In the genomic region with DNA sequence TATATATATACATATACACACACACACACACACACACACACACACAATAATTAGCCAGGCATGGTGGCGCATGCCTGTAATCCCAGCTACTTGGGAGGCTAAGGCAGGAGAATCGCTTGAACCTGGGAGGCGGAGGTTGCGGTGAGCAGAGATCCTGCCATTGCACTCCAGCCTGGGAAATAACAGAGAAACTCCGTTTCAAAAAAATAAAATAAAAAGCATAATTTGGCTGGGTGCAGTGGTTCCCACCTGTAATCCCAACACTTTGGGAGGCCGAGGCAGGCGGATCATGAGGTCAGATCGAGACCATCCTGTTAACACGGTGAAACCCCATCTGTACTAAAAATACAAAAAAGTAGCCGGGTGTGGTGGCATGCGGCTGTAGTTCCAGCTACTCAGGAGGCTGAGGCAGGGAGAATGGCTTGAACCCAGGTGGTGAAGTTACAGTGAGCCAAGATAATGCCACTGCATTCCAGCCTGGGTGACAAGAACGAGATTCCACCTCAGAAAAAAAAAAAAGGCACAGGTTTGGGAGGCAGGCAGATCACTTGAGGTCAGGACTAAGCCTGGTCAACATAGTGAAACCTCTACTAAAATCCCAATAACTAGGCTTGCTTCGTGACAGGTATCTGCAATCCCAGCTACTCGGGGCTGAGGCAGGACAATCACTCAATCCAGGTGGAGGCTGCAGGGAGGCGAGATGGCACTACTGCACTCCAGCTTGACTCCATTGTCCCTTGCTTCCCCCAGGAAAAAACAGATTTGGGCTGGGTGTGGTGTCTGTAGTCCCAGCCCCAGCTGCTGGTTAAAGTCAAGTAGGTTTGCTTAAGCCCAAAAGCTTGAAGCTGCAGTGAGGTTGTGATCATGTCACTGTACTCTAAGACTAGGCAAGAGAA, we compare ENCODE assay signal across 1 cellular context.
TF ChIP-seq lines count a peak whose summit lies in the region.

No MANE protein-coding gene starts in this region.

TF ChIP-seq in K562, 482 proteins besides CTCF, POLR2A, EP300 and RAD21 (continued from another document and continues in another):
- TF ChIP-seq, protein P1, sequence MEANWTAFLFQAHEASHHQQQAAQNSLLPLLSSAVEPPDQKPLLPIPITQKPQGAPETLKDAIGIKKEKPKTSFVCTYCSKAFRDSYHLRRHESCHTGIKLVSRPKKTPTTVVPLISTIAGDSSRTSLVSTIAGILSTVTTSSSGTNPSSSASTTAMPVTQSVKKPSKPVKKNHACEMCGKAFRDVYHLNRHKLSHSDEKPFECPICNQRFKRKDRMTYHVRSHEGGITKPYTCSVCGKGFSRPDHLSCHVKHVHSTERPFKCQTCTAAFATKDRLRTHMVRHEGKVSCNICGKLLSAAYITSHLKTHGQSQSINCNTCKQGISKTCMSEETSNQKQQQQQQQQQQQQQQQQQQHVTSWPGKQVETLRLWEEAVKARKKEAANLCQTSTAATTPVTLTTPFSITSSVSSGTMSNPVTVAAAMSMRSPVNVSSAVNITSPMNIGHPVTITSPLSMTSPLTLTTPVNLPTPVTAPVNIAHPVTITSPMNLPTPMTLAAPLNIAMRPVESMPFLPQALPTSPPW (CRISPR knock-in tag; IDR thresholded peaks at IDR 0.05): no peak
- TF ChIP-seq MEF2D (tag; conservative IDR thresholded peaks at IDR 0.05; ENCODE audit: low read depth) (0 out of 2 replicates have a peak, but pooled peaks have one; percentile 32), MBD1 (CRISPR knock-in tag; IDR thresholded peaks at IDR 0.05) (no peak), CBX1 (IDR thresholded peaks at IDR 0.05; ENCODE audit: low read depth) (peak; percentile 80; the same call in 1 of the 2 replicates), POLR3A (IDR thresholded peaks at IDR 0.05; ENCODE audit: borderline replicate concordance, extremely low read depth, insufficient read depth, insufficient read length) (no peak), PBX2 (CRISPR knock-in tag; IDR thresholded peaks at IDR 0.05; ENCODE audit: low read depth) (no peak), PBX2 (tag; conservative IDR thresholded peaks at IDR 0.05; ENCODE audit: low read depth) (no peak), NFE2L1 (tag; IDR thresholded peaks at IDR 0.05; ENCODE audit: borderline replicate concordance, low read depth) (no peak), HMGN3 (IDR thresholded peaks at IDR 0.05; ENCODE audit: borderline replicate concordance, extremely low read depth, insufficient read length, low read depth, low read length) (no peak), ZNF212 (CRISPR knock-in tag; IDR thresholded peaks at IDR 0.05) (no peak), MTA2 (IDR thresholded peaks at IDR 0.05; ENCODE audit: low read depth) (no peak), GATAD2A (IDR thresholded peaks at IDR 0.05) (no peak), KDM2B (CRISPR knock-in tag; IDR thresholded peaks at IDR 0.05) (no peak), STAT5A (IDR thresholded peaks at IDR 0.05; ENCODE audit: borderline replicate concordance, low read length) (no peak; the same call in none of the 2 replicates), IRF1 (CRISPR knock-in tag; IDR thresholded peaks at IDR 0.05; ENCODE audit: borderline replicate concordance) (no peak), NR1H2 (CRISPR knock-in tag; IDR thresholded peaks at IDR 0.05) (no peak), BACH1 (tag; IDR thresholded peaks at IDR 0.05) (no peak), ZNF165 (CRISPR knock-in tag; IDR thresholded peaks at IDR 0.05; ENCODE audit: borderline replicate concordance) (no peak), MED1 (CRISPR knock-in tag; IDR thresholded peaks at IDR 0.05; ENCODE audit: borderline replicate concordance) (no peak), GATAD2B (IDR thresholded peaks at IDR 0.05; ENCODE audit: borderline replicate concordance) (no peak), HIVEP1 (CRISPR knock-in tag; IDR thresholded peaks at IDR 0.05) (no peak), MTA3 (IDR thresholded peaks at IDR 0.05; ENCODE audit: borderline replicate concordance) (0 out of 2 replicates have a peak, but pooled peaks have one; percentile 47), HBP1 (CRISPR knock-in tag; IDR thresholded peaks at IDR 0.05) (peak; percentile 73), DACH1 (IDR thresholded peaks at IDR 0.05; ENCODE audit: partially characterized antibody) (no peak), ZNF551 (CRISPR knock-in tag; IDR thresholded peaks at IDR 0.05) (0 out of 2 replicates have a peak, but pooled peaks have one; percentile 14), ZNF830 (CRISPR knock-in tag; IDR thresholded peaks at IDR 0.05) (no peak), HMGXB4 (CRISPR knock-in tag; IDR thresholded peaks at IDR 0.05) (peak; percentile 4; the same call in 1 of the 2 replicates), YY1 (IDR thresholded peaks at IDR 0.05; ENCODE audit: borderline replicate concordance in 1 of 3, control insufficient read depth in 1 of 3, extremely low read depth in 1 of 3, insufficient read depth in 3 of 3, insufficient read length in 1 of 3, insufficient replicate concordance in 2 of 3, low read depth in 1 of 3, low read length in 2 of 3) (no peak), RHOXF2B (CRISPR knock-in tag; conservative IDR thresholded peaks at IDR 0.05) (0 out of 2 replicates have a peak, but pooled peaks have one; percentile 15), ILK (tag; IDR thresholded peaks at IDR 0.05; ENCODE audit: borderline replicate concordance, low read depth) (no peak), ZBTB5 (IDR thresholded peaks at IDR 0.05) (no peak), SP2 (IDR thresholded peaks at IDR 0.05; ENCODE audit: extremely low read depth, low read depth, low read length, poor library complexity, severe bottlenecking) (peak; percentile 3), ZBTB9 (CRISPR knock-in tag; IDR thresholded peaks at IDR 0.05) (no peak), PYGO2 (tag; IDR thresholded peaks at IDR 0.05) (no peak), NFIC (IDR thresholded peaks at IDR 0.05) (no peak; the same call in 1 of the 2 replicates)
- TF ChIP-seq, protein P2, sequence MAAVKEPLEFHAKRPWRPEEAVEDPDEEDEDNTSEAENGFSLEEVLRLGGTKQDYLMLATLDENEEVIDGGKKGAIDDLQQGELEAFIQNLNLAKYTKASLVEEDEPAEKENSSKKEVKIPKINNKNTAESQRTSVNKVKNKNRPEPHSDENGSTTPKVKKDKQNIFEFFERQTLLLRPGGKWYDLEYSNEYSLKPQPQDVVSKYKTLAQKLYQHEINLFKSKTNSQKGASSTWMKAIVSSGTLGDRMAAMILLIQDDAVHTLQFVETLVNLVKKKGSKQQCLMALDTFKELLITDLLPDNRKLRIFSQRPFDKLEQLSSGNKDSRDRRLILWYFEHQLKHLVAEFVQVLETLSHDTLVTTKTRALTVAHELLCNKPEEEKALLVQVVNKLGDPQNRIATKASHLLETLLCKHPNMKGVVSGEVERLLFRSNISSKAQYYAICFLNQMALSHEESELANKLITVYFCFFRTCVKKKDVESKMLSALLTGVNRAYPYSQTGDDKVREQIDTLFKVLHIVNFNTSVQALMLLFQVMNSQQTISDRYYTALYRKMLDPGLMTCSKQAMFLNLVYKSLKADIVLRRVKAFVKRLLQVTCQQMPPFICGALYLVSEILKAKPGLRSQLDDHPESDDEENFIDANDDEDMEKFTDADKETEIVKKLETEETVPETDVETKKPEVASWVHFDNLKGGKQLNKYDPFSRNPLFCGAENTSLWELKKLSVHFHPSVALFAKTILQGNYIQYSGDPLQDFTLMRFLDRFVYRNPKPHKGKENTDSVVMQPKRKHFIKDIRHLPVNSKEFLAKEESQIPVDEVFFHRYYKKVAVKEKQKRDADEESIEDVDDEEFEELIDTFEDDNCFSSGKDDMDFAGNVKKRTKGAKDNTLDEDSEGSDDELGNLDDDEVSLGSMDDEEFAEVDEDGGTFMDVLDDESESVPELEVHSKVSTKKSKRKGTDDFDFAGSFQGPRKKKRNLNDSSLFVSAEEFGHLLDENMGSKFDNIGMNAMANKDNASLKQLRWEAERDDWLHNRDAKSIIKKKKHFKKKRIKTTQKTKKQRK (IDR thresholded peaks at IDR 0.05; ENCODE audit: borderline replicate concordance, low read depth, low read length): no peak
